In the genomic region with DNA sequence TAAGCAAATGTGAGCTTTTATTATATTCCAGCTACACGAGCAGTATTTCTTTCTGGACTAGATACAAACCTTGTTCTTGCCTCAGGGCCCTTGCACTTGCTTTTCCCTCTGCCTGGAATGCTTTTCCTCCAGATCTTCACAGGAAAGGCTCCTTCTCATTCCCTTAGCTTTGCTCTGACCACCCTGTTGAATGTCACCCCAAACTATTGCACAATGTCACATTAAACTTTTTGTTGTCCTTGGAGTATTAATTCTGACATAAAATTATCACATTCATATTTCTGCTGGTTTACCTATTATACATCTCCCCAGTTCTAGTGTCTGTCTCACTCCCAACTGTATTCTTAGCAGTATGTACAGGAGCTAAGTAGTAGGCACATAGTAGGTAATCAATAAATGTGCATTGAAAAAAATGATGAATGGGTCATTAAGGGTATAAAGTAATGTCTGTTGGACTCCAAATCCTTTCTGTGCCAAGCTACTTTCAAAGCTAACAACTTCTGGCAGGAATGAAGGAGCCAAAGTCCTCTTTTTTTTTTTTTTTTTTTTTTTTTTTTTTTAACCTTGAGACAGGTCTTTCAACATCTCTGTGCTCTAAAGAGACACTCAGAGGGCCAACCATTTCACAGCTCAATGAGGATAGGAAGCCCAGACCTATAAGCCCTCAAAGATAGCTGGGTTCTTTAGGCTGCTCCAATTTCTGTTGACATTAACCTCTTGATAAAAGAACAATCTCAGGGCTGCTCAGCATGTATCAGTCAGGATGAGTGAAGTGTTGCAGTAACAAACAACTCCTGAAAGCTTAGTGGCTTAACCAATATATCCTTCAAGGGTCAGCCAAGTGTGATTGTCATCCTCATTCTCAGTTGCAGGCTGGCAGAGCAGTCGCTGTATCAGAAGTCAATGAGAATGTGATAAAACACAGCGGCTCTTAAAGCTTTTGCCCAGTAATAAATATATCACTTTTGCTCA, we compare ENCODE assay signal across 30 cellular contexts.
"Had no signal": no experiment of that assay in that cellular context is flagged by ENCODE, and none has a peak within 500 bp of the region (broad histone marks: within the 10 kb centered on the region; RNA-seq: fewer than 3 reads in every experiment).

No MANE protein-coding gene starts in this region.

- H3K36me3 ChIP-seq: adrenal gland, esophagus muscularis mucosa, gastrocnemius medialis, heart left ventricle had no signal

- ATAC-seq: activated naive CD8-positive, alpha-beta T cell treated with anti-CD3 and anti-CD28 coated beads, Interleukin-2, amount 50 U/mL, for 24 hours; activated T-cell treated with anti-CD3 and anti-CD28 coated beads, Interleukin-2, amount 50 U/mL, for 72 hours; effector memory CD8-positive, alpha-beta T cell; foreskin keratinocyte; gastrocnemius medialis; heart left ventricle; WTC11 had no signal

- H3K9me3 ChIP-seq: adrenal gland, esophagus muscularis mucosa, gastrocnemius medialis, heart left ventricle had no signal

- FAIRE-seq: astrocyte, colon had no signal

- H3K27me3 ChIP-seq: adrenal gland, esophagus muscularis mucosa, foreskin keratinocyte, gastrocnemius medialis, heart left ventricle had no signal

- DNase-seq: activated CD4-positive, alpha-beta memory T cell treated with anti-CD3 and anti-CD28 coated beads, Interleukin-2, amount 10 ng/mL, durations not matched to agents 7 days and 5 days; activated CD4-positive, alpha-beta T cell treated with anti-CD3 and anti-CD28 coated beads for 1 hour; activated CD4-positive, alpha-beta T cell treated with anti-CD3 and anti-CD28 coated beads for 4 hours; activated CD4-positive, alpha-beta T cell treated with anti-CD3 and anti-CD28 coated beads, Interleukin-2, amount 10 ng/mL, durations not matched to agents 7 days and 5 days; activated CD4-positive, alpha-beta T cell treated with anti-CD3 and anti-CD28 coated beads, Interleukin-2, amount 50 U/mL, for 4 hours; activated CD8-positive, alpha-beta memory T cell treated with anti-CD3 and anti-CD28 coated beads, Interleukin-2, amount 50 U/mL, for 48 hours; activated gamma-delta T cell treated with Interleukin-2 at 50 U/mL for 16 hours; activated naive CD4-positive, alpha-beta T cell treated with Interleukin-2 at 50 U/mL for 16 hours; activated naive CD8-positive, alpha-beta T cell treated with anti-CD3 and anti-CD28 coated beads for 36 hours; activated naive CD8-positive, alpha-beta T cell treated with anti-CD3 and anti-CD28 coated beads, Interleukin-2, amount 50 U/mL, for 24 hours; activated T-cell treated with anti-CD3 and anti-CD28 coated beads for 4 hours; activated T-cell treated with anti-CD3 and anti-CD28 coated beads, Interleukin-2, amount 50 U/mL, for 24 hours; activated T-cell treated with anti-CD3 and anti-CD28 coated beads, Interleukin-2, amount 50 U/mL, for 72 hours; caudate nucleus; cortex of kidney; dermis blood vessel endothelial cell; effector CD4-positive, alpha-beta T cell; effector memory CD8-positive, alpha-beta T cell; erythroblast; foreskin keratinocyte; gastrocnemius medialis; glutamatergic neuron; heart left ventricle; T-helper 2 cell had no signal

- H3K4me3 ChIP-seq: adrenal gland, esophagus muscularis mucosa, gastrocnemius medialis, heart left ventricle had no signal

- H3K4me1 ChIP-seq: foreskin keratinocyte, gastrocnemius medialis had no signal

- H3K27ac ChIP-seq: adrenal gland, esophagus muscularis mucosa, foreskin keratinocyte, gastrocnemius medialis, heart left ventricle, VCaP had no signal
